In the genomic region with DNA sequence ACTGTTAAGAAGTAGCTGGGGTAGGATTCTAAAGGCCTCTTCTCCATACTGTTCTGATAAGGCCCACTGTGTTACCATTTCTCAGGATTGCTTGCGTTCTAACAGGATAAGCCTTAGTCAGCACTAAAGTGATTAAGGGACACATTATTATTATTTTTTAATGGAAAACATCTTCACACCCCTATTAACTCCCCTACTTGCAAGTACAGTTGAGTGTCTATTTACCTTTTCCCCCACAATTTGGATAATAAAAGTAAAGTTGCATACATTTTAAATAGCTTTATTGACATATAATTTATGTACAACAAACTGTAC, we compare ENCODE assay signal across 24 cellular contexts. TPM values are rescaled to one million over a fixed set of nuclear protein-coding genes. Genes with fewer than 3 reads are reported as not detected.
DNase-seq lines count a peak whose midpoint lies in the region; ATAC-seq and TF ChIP-seq lines count a peak whose summit lies in the region.
"Had no signal": no experiment of that assay in that cellular context is flagged by ENCODE, and none has a peak within 500 bp of the region (broad histone marks: within the 10 kb centered on the region; RNA-seq: fewer than 3 reads in every experiment).

No MANE protein-coding gene starts in this region.

- no peak overlapping the region for H4K91ac ChIP-seq in IMR-90 (ENCODE audit: insufficient read depth, low read depth, low read length)

- H2BK5ac ChIP-seq in IMR-90 (ENCODE audit: low read depth, low read length, poor library complexity, severe bottlenecking), result no peak overlapping the region

- no peak overlapping the region for H3K9ac ChIP-seq in IMR-90 (ENCODE audit: low read depth, low read length)

- H3K27me3 ChIP-seq in IMR-90 (ENCODE audit: control insufficient read depth, insufficient read depth, low read length) (no peaks in the 10 kb centered on the region), psoas muscle (ENCODE audit: insufficient read depth in 3 of 3, low read length in 2 of 3) (no peaks in the 10 kb centered on the region)
- H3K27me3 ChIP-seq: pancreas, tibial nerve had no signal

- TF ChIP-seq CTCF in IMR-90 (conservative IDR thresholded peaks at IDR 0.05; ENCODE audit: low read depth, low read length), result no peak
- TF ChIP-seq CTCF in natural killer cell (IDR thresholded peaks at IDR 0.05), result no peak
- TF ChIP-seq CTCF in WTC11 (IDR thresholded peaks at IDR 0.05), result no peak
- TF ChIP-seq CTCF in psoas muscle (IDR thresholded peaks at IDR 0.05), result no peak

- dilution Hi-C loops in IMR-90 (cut with HindIII; ENCODE audit: low sequenced_read_pairs, unreplicated experiment), result no loop called here

- no peaks in the 10 kb centered on the region for H3K9me3 Mint-ChIP-seq in activated CD4-positive, alpha-beta T cell treated with anti-CD3 and anti-CD28 coated beads for 36 hours (ENCODE audit: low read depth)
- H3K9me3 Mint-ChIP-seq in activated T-helper 17 cell treated with anti-CD3 and anti-CD28 coated beads, Interleukin-2, amount 50 U/mL, for 72 hours, result peaks cover 4% of the 10 kb centered on the region
- H3K9me3 Mint-ChIP-seq in natural killer cell (no peaks in the 10 kb centered on the region), WTC11 (no peaks in the 10 kb centered on the region; the same call in 1 of the 2 replicates)
- H3K9me3 Mint-ChIP-seq: dendritic cell treated with granulocyte-macrophage colony-stimulating factor and Interleukin-4, amounts not matched to agents 40 ng/mL and 50 ng/mL, for 4 days; nephron progenitor cell had no signal

- H3K14ac ChIP-seq in IMR-90 (replicated peaks; ENCODE audit: low read depth, low read length), result no peak overlapping the region

- peaks cover 66% of the 10 kb centered on the region for H3K4me1 Mint-ChIP-seq in activated CD4-positive, alpha-beta T cell treated with anti-CD3 and anti-CD28 coated beads for 36 hours
- peaks cover 50% of the 10 kb centered on the region for H3K4me1 Mint-ChIP-seq in activated T-helper 17 cell treated with anti-CD3 and anti-CD28 coated beads, Interleukin-2, amount 50 U/mL, for 72 hours
- H3K4me1 Mint-ChIP-seq in natural killer cell (peaks cover 62 to 65% of the 10 kb centered on the region in 2 donors), WTC11 (peaks cover 7% of the 10 kb centered on the region)

- no peaks in the 10 kb centered on the region for H3K9me3 ChIP-seq in IMR-90 (ENCODE audit: control insufficient read depth, insufficient read depth, low read length)
- no peaks in the 10 kb centered on the region for H3K9me3 ChIP-seq in psoas muscle
- H3K9me3 ChIP-seq: pancreas, tibial nerve had no signal

- ATAC-seq in activated CD4-positive, alpha-beta T cell treated with anti-CD3 and anti-CD28 coated beads for 36 hours, result no peak
- ATAC-seq in IMR-90 (ENCODE audit: low read depth) (no peak), natural killer cell (no peak), left ventricle myocardium superior (no peak), WTC11 (no peak), psoas muscle (no peak)
- no peak for ATAC-seq in activated T-helper 17 cell treated with anti-CD3 and anti-CD28 coated beads, Interleukin-2, amount 50 U/mL, for 72 hours (replicated peaks)
- ATAC-seq: pancreas, right cardiac atrium had no signal

- intact Hi-C loops in activated CD4-positive, alpha-beta T cell treated with anti-CD3 and anti-CD28 coated beads for 36 hours (cut with DNase I, micrococcal nuclease), result no loop called here
- intact Hi-C loops in IMR-90 (cut with micrococcal nuclease) (no loop called here), natural killer cell (cut with micrococcal nuclease) (no loop called here), left ventricle myocardium superior (cut with micrococcal nuclease) (no loop called here), psoas muscle (cut with DNase I) (no loop called here)

- H4K8ac ChIP-seq in IMR-90 (ENCODE audit: low read depth in 2 of 2, low read length in 2 of 2), result no peak overlapping the region

- no peak for DNase-seq in activated CD4-positive, alpha-beta T cell treated with anti-CD3 and anti-CD28 coated beads for 36 hours
- DNase-seq in activated CD4-positive, alpha-beta T cell treated with anti-CD3 and anti-CD28 coated beads for 48 hours, result no peak
- DNase-seq in IMR-90 (no peak), natural killer cell (no peak), left ventricle myocardium superior (no peak), WTC11 (ENCODE audit: low spot score) (no peak), psoas muscle (no peak)
- DNase-seq: 8988T; activated CD4-positive, alpha-beta T cell treated with anti-CD3 and anti-CD28 coated beads, Interleukin-2, amount 50 U/mL, for 4 hours; activated T-cell treated with anti-CD3 and anti-CD28 coated beads for 4 hours; caudate nucleus; DMS53; GOT3; islet precursor cell; MV-4-11; NCI-H510A treated with DMSO at 0.1 percent for 48 hours; nephron progenitor cell; pancreas; right cardiac atrium; stimulated activated CD4-positive, alpha-beta T cell treated with anti-CD3 and anti-CD28 coated beads, Interleukin-12 subunit alpha, Interleukin-12 subunit beta, amount 100 ng/mL, for 4 hours; stimulated activated CD4-positive, alpha-beta T cell treated with anti-CD3 and anti-CD28 coated beads, Interleukin-4, amount 100 ng/mL, for 24 hours had no signal

- no peak overlapping the region for H2AK5ac ChIP-seq in IMR-90 (ENCODE audit: low read depth, low read length)

- no peak overlapping the region for H3K4ac ChIP-seq in IMR-90 (ENCODE audit: low read depth, low read length)

- H4K5ac ChIP-seq in IMR-90 (ENCODE audit: low read depth, low read length), result no peak overlapping the region

- H2BK120ac ChIP-seq in IMR-90 (ENCODE audit: low read depth, low read length), result no peak overlapping the region

- H3K4me3 Mint-ChIP-seq in activated CD4-positive, alpha-beta T cell treated with anti-CD3 and anti-CD28 coated beads for 36 hours, result no peak overlapping the region
- peak overlapping the region; percentile 56 for H3K4me3 Mint-ChIP-seq in activated T-helper 17 cell treated with anti-CD3 and anti-CD28 coated beads, Interleukin-2, amount 50 U/mL, for 72 hours
- H3K4me3 Mint-ChIP-seq in natural killer cell (peak overlapping the region; percentile 10), WTC11 (no peak overlapping the region)
- H3K4me3 Mint-ChIP-seq: dendritic cell treated with granulocyte-macrophage colony-stimulating factor and Interleukin-4, amounts not matched to agents 40 ng/mL and 50 ng/mL, for 4 days; nephron progenitor cell had no signal

- H3K4me1 ChIP-seq in IMR-90 (ENCODE audit: control insufficient read depth, insufficient read depth, low read length), result no peaks in the 10 kb centered on the region
- H3K4me1 ChIP-seq in psoas muscle, result peaks cover 2% of the 10 kb centered on the region

- CTCF ChIA-PET in activated CD4-positive, alpha-beta T cell treated with anti-CD3 and anti-CD28 coated beads for 36 hours (lab: Charles Lee), result interaction anchor here (1.0 to 2.0 kb wide), 4 partner anchors 9 to 85 kb away, joined by 3 to 7 read pairs (median 5); no protein-coding TSS in a partner anchor
- CTCF ChIA-PET in IMR-90 (lab: Yijun Ruan, JAX), result no interaction called here
- CTCF ChIA-PET in WTC11 (lab: Charles Lee), result no interaction called here

- BruUV-seq in IMR-90 (replicated peaks; lab: Mats Ljungman, UMichigan), result no TSS peak

- no peak overlapping the region for H3K56ac ChIP-seq in IMR-90 (ENCODE audit: extremely low read depth, insufficient read depth, low read length)

- no peak for TF ChIP-seq POLR2A in IMR-90 (IDR thresholded peaks at IDR 0.05; ENCODE audit: low read depth, low read length)

- no peak overlapping the region for H2BK20ac ChIP-seq in IMR-90 (ENCODE audit: low read depth, low read length)

- POLR2A ChIA-PET in activated CD4-positive, alpha-beta T cell treated with anti-CD3 and anti-CD28 coated beads for 36 hours (lab: Charles Lee), result interaction anchor here (1.3 kb wide), 1 partner anchor 58 kb away, joined by 4 read pairs; no protein-coding TSS in a partner anchor
- POLR2A ChIA-PET in IMR-90 (lab: Charles Lee; ENCODE audit: unreplicated experiment) (no interaction called here), WTC11 (lab: Charles Lee) (no interaction called here)

- peaks cover 61% of the 10 kb centered on the region for H3K36me3 Mint-ChIP-seq in activated CD4-positive, alpha-beta T cell treated with anti-CD3 and anti-CD28 coated beads for 36 hours (ENCODE audit: low read depth)
- peaks cover 96% of the 10 kb centered on the region for H3K36me3 Mint-ChIP-seq in activated T-helper 17 cell treated with anti-CD3 and anti-CD28 coated beads, Interleukin-2, amount 50 U/mL, for 72 hours (ENCODE audit: low read depth)
- H3K36me3 Mint-ChIP-seq in natural killer cell (peaks cover 17% of the 10 kb centered on the region), WTC11 (no peaks in the 10 kb centered on the region)

- peaks cover 4% of the 10 kb centered on the region for H3K36me3 ChIP-seq in IMR-90 (ENCODE audit: control insufficient read depth, insufficient read depth, low read length)
- H3K36me3 ChIP-seq in psoas muscle (ENCODE audit: insufficient read depth in 1 of 2, low read depth in 1 of 2), result peaks cover 0 to 38% of the 10 kb centered on the region in 2 donors

- H3K27ac ChIP-seq in IMR-90 (ENCODE audit: insufficient read depth, low read length), result no peak overlapping the region
- no peak overlapping the region for H3K27ac ChIP-seq in psoas muscle
- H3K27ac ChIP-seq: pancreas, tibial nerve had no signal

- H3K79me1 ChIP-seq in IMR-90 (ENCODE audit: low read depth in 1 of 2, low read length in 2 of 2), result peaks cover 0 to 4% of the 10 kb centered on the region in 2 experiments; a peak in 2 of 4 replicates

- no peaks in the 10 kb centered on the region for H4K20me1 ChIP-seq in IMR-90 (ENCODE audit: insufficient read depth, low read length)

- no peak overlapping the region for H3K18ac ChIP-seq in IMR-90 (ENCODE audit: low read depth, low read length)

- H3K4me2 ChIP-seq in IMR-90 (ENCODE audit: low read depth, low read length), result no peak overlapping the region

- TF ChIP-seq RAD21 in IMR-90 (IDR thresholded peaks at IDR 0.05; ENCODE audit: low read length), result no peak

- no CpG with 5 or more reads among the region's 1 CpG for WGBS in IMR-90 (ENCODE audit: extremely low coverage in 2 of 2, insufficient read length in 1 of 2), 2 experiments
- 100% methylated on average over 1 of the region's 1 CpG for WGBS in psoas muscle, 3 donors

- H2BK15ac ChIP-seq in IMR-90 (ENCODE audit: low read depth, low read length), result no peak overlapping the region

- peak overlapping the region; percentile 44 for H3K27ac Mint-ChIP-seq in activated CD4-positive, alpha-beta T cell treated with anti-CD3 and anti-CD28 coated beads for 36 hours
- peak overlapping the region; percentile 22 for H3K27ac Mint-ChIP-seq in activated T-helper 17 cell treated with anti-CD3 and anti-CD28 coated beads, Interleukin-2, amount 50 U/mL, for 72 hours
- H3K27ac Mint-ChIP-seq in natural killer cell (peak overlapping the region; percentile 78 to 81), WTC11 (no peak overlapping the region)
- H3K27ac Mint-ChIP-seq: dendritic cell treated with granulocyte-macrophage colony-stimulating factor and Interleukin-4, amounts not matched to agents 40 ng/mL and 50 ng/mL, for 4 days; nephron progenitor cell had no signal

- no peaks in the 10 kb centered on the region for H3K27me3 Mint-ChIP-seq in activated CD4-positive, alpha-beta T cell treated with anti-CD3 and anti-CD28 coated beads for 36 hours
- no peaks in the 10 kb centered on the region for H3K27me3 Mint-ChIP-seq in activated T-helper 17 cell treated with anti-CD3 and anti-CD28 coated beads, Interleukin-2, amount 50 U/mL, for 72 hours
- H3K27me3 Mint-ChIP-seq in natural killer cell (ENCODE audit: low read depth in 2 of 2) (no peaks in the 10 kb centered on the region), WTC11 (ENCODE audit: low read depth) (no peaks in the 10 kb centered on the region)
- H3K27me3 Mint-ChIP-seq: dendritic cell treated with granulocyte-macrophage colony-stimulating factor and Interleukin-4, amounts not matched to agents 40 ng/mL and 50 ng/mL, for 4 days had no signal

- no peak overlapping the region for H3K23ac ChIP-seq in IMR-90 (ENCODE audit: low read depth, low read length)

- no peak overlapping the region for H2AK9ac ChIP-seq in IMR-90 (replicated peaks; ENCODE audit: low read depth, low read length, poor library complexity)

- no peaks in the 10 kb centered on the region for H3K9me1 ChIP-seq in IMR-90 (ENCODE audit: insufficient read depth, low read length)

- no peak overlapping the region for H2AFZ ChIP-seq in IMR-90 (replicated peaks; ENCODE audit: low read length, poor library complexity)

- no peak overlapping the region for H3K4me3 ChIP-seq in IMR-90 (ENCODE audit: insufficient read depth, low read depth, low read length)
- no peak overlapping the region for H3K4me3 ChIP-seq in psoas muscle
- H3K4me3 ChIP-seq: pancreas, tibial nerve had no signal

- in situ Hi-C loops in IMR-90 (cut with MboI; ENCODE audit: low sequenced_read_pairs), result no loop called here

RNA-seq across cellular contexts. Expression of a gene that starts 9.0 kb away (rescaled TPM):
- total RNA-seq in activated CD4-positive, alpha-beta T cell treated with anti-CD3 and anti-CD28 coated beads for 36 hours, result 10 to 100 TPM; 42.7 to 55.9 TPM
- total RNA-seq in IMR-90 (2012; rRNA removed), result 4.3 and 5.3 TPM in 2 replicates
- 1.2 and 1.3 TPM in 2 replicates for polyA plus RNA-seq in IMR-90 (2012; rRNA removed)
- polyA plus RNA-seq in IMR-90 (2012; cell fraction: cytosol; rRNA removed), result 0.12 and 0.21 TPM in 2 replicates
- 0.38 and 3.6 TPM in 2 replicates for polyA plus RNA-seq in IMR-90 (2012; cell fraction: nucleus; rRNA removed; ENCODE audit: low replicate concordance)
- 10 to 100 TPM; 13.9 to 60.1 TPM for total RNA-seq in activated T-helper 17 cell treated with anti-CD3 and anti-CD28 coated beads, Interleukin-2, amount 50 U/mL, for 72 hours
- 100 to 1,000 TPM; 128 to 197 (median 178) TPM for total RNA-seq in natural killer cell
- 5.6 TPM for total RNA-seq in left ventricle myocardium superior
- 6.9 to 8.4 TPM (median 7.0 TPM) in 3 replicates for total RNA-seq in WTC11 (2021)
- total RNA-seq in psoas muscle, result 1 to 10 TPM; 4.0 to 6.9 (median 4.7) TPM
- polyA plus RNA-seq in psoas muscle, result 1 to 10 TPM in 1 of 3 donors, under 1 TPM in 2; 0.49 to 2.3 (median 0.53) TPM

Comparison
In these comparisons a context has a peak if more than half of its experiments do, and no peak if none do; other contexts are left out.
1. H3K4me3 Mint-ChIP-seq: peak in activated T-helper 17 cell treated with anti-CD3 and anti-CD28 coated beads, Interleukin-2, amount 50 U/mL, for 72 hours (single experiment) and natural killer cell (single experiment); none in activated CD4-positive, alpha-beta T cell treated with anti-CD3 and anti-CD28 coated beads for 36 hours (single experiment) and WTC11 (single experiment).